ENCODE assay signal across 25 cellular contexts in genomic region chr1:109156916-109157385, GRCh38. TPM values are rescaled to one million over a fixed set of nuclear protein-coding genes. Genes with fewer than 3 reads are reported as not detected.
"Had no signal": no experiment of that assay in that cellular context is flagged by ENCODE, and none has a peak within 500 bp of the region (broad histone marks: within the 10 kb centered on the region; RNA-seq: fewer than 3 reads in every experiment).

No MANE protein-coding gene starts in this region.

- H3K27me3 ChIP-seq: ascending aorta, esophagus squamous epithelium, neutrophil, ovary, spleen, testis had no signal

- H3K4me3 ChIP-seq: ascending aorta, esophagus squamous epithelium, ovary, psoas muscle, spleen, testis had no signal

- FAIRE-seq: islet of Langerhans, urothelium cell line had no signal

- H3K4me3 Mint-ChIP-seq: activated CD4-positive, alpha-beta T cell treated with anti-CD3 and anti-CD28 coated beads for 36 hours; activated CD8-positive, alpha-beta T cell treated with anti-CD3 and anti-CD28 coated beads, Interleukin-2, amount 10 ng/mL, durations not matched to agents 7 days and 5 days; activated naive CD4-positive, alpha-beta T cell treated with anti-CD3 and anti-CD28 coated beads for 36 hours; activated naive CD8-positive, alpha-beta T cell treated with anti-CD3 and anti-CD28 coated beads, Interleukin-2, amount 10 ng/mL, durations not matched to agents 7 days and 5 days; dendritic cell treated with granulocyte-macrophage colony-stimulating factor and Interleukin-4, amounts not matched to agents 40 ng/mL and 50 ng/mL, for 4 days; mesothelial cell of epicardium; nephron; T-helper 2 cell treated with Interferon-gamma antibody and Interleukin-4, amounts not matched to agents 5 μg/mL and 100 μg/mL, for 36 hours had no signal

- H3K27me3 Mint-ChIP-seq: activated CD4-positive, alpha-beta T cell treated with anti-CD3 and anti-CD28 coated beads for 36 hours; activated naive CD8-positive, alpha-beta T cell treated with anti-CD3 and anti-CD28 coated beads, Interleukin-2, amount 10 ng/mL, durations not matched to agents 7 days and 5 days had no signal

- H3K36me3 ChIP-seq: ascending aorta, esophagus squamous epithelium, neutrophil, ovary, spleen had no signal

- H3K9me3 Mint-ChIP-seq: activated naive CD4-positive, alpha-beta T cell treated with anti-CD3 and anti-CD28 coated beads for 36 hours; activated naive CD8-positive, alpha-beta T cell treated with anti-CD3 and anti-CD28 coated beads, Interleukin-2, amount 10 ng/mL, durations not matched to agents 7 days and 5 days; dendritic cell treated with granulocyte-macrophage colony-stimulating factor and Interleukin-4, amounts not matched to agents 40 ng/mL and 50 ng/mL, for 4 days; mesothelial cell of epicardium; nephron; T-helper 2 cell treated with Interferon-gamma antibody and Interleukin-4, amounts not matched to agents 5 μg/mL and 100 μg/mL, for 36 hours had no signal

- DNase-seq: activated CD4-positive, alpha-beta T cell treated with anti-CD3 and anti-CD28 coated beads for 36 hours; activated CD4-positive, CD25-positive, alpha-beta regulatory T cell; activated CD8-positive, alpha-beta T cell treated with anti-CD3 and anti-CD28 coated beads, Interleukin-2, amount 10 ng/mL, durations not matched to agents 7 days and 5 days; activated effector memory CD4-positive, alpha-beta T cell treated with Interleukin-2 at 50 U/mL for 16 hours; activated naive CD4-positive, alpha-beta T cell treated with anti-CD3 and anti-CD28 coated beads for 36 hours; activated naive CD8-positive, alpha-beta T cell treated with anti-CD3 and anti-CD28 coated beads, Interleukin-2, amount 10 ng/mL, durations not matched to agents 7 days and 5 days; activated T-cell treated with anti-CD3 and anti-CD28 coated beads for 4 hours; central memory CD4-positive, alpha-beta T cell; esophagus squamous epithelium; foreskin melanocyte; ovary; psoas muscle; spleen; stimulated activated naive CD4-positive, alpha-beta T cell; T-helper 1 cell; testis; trophoblast cell had no signal

- H3K27ac Mint-ChIP-seq: activated CD4-positive, alpha-beta T cell treated with anti-CD3 and anti-CD28 coated beads for 36 hours; activated CD8-positive, alpha-beta T cell treated with anti-CD3 and anti-CD28 coated beads, Interleukin-2, amount 10 ng/mL, durations not matched to agents 7 days and 5 days; activated naive CD4-positive, alpha-beta T cell treated with anti-CD3 and anti-CD28 coated beads for 36 hours; dendritic cell treated with granulocyte-macrophage colony-stimulating factor and Interleukin-4, amounts not matched to agents 40 ng/mL and 50 ng/mL, for 4 days; mesothelial cell of epicardium; nephron; T-helper 2 cell treated with Interferon-gamma antibody and Interleukin-4, amounts not matched to agents 5 μg/mL and 100 μg/mL, for 36 hours had no signal

- ATAC-seq: activated CD4-positive, alpha-beta T cell treated with anti-CD3 and anti-CD28 coated beads for 36 hours; activated CD8-positive, alpha-beta T cell treated with anti-CD3 and anti-CD28 coated beads, Interleukin-2, amount 10 ng/mL, durations not matched to agents 7 days and 5 days; psoas muscle had no signal

- H3K36me3 Mint-ChIP-seq: activated naive CD8-positive, alpha-beta T cell treated with anti-CD3 and anti-CD28 coated beads, Interleukin-2, amount 10 ng/mL, durations not matched to agents 7 days and 5 days; mesothelial cell of epicardium had no signal

- H3K27ac ChIP-seq: ascending aorta, esophagus squamous epithelium, neutrophil, ovary, psoas muscle, spleen, testis had no signal

- H3K9me3 ChIP-seq: ascending aorta, esophagus squamous epithelium, neutrophil, ovary, psoas muscle, spleen, testis had no signal

- H3K4me1 ChIP-seq: psoas muscle, testis had no signal

RNA-seq across cellular contexts. Expression of gene ELAPOR1, which starts 43.0 kb away (rescaled TPM):
- total RNA-seq: ascending aorta had no signal
